In genomic region chr6:29395331-29395730, GRCh38 we compare ENCODE assay signal across 33 cellular contexts. TPM values are rescaled to one million over a fixed set of nuclear protein-coding genes. Genes with fewer than 3 reads are reported as not detected.
"Had no signal": no experiment of that assay in that cellular context is flagged by ENCODE, and none has a peak within 500 bp of the region (broad histone marks: within the 10 kb centered on the region; RNA-seq: fewer than 3 reads in every experiment).

OR12D2 (plus strand) TSS chr6:29395631; CDS start chr6:29396700, 1,069 bp downstream.

- H3K4me1 Mint-ChIP-seq: stimulated activated effector memory CD8-positive, alpha-beta T cell treated with anti-CD3 and anti-CD28 coated beads, Interleukin-12 subunit alpha, Interleukin-12 subunit beta, amount 100 ng/mL, for 72 hours; stimulated activated memory B cell treated with anti-CD40 and anti-IgM and Interleukin-4, amounts not matched to agents 10 μg/mL and 1 μg/mL and 100 μg/mL, for 72 hours; stimulated activated naive B cell treated with anti-CD40 and anti-IgM and Interleukin-4, amounts not matched to agents 10 μg/mL and 1 μg/mL and 100 μg/mL, for 72 hours; stimulated activated naive CD8-positive, alpha-beta T cell treated with anti-CD3 and anti-CD28 coated beads, Interleukin-15, amount 100 ng/mL, for 72 hours had no signal

- H3K36me3 Mint-ChIP-seq: stimulated activated effector memory CD8-positive, alpha-beta T cell treated with anti-CD3 and anti-CD28 coated beads, Interleukin-12 subunit alpha, Interleukin-12 subunit beta, amount 100 ng/mL, for 72 hours; stimulated activated memory B cell treated with anti-CD40 and anti-IgM and Interleukin-4, amounts not matched to agents 10 μg/mL and 1 μg/mL and 100 μg/mL, for 72 hours; stimulated activated naive B cell treated with anti-CD40 and anti-IgM and Interleukin-4, amounts not matched to agents 10 μg/mL and 1 μg/mL and 100 μg/mL, for 72 hours; type B pancreatic cell had no signal

- H3K27ac ChIP-seq: stomach, suprapubic skin, testis, thoracic aorta, thyroid gland, tibial artery, tibial nerve, transverse colon, upper lobe of left lung, upper lobe of right lung, uterus, vagina had no signal

- H3K27me3 ChIP-seq: suprapubic skin, testis, thyroid gland, tibial artery, tibial nerve, transverse colon, upper lobe of left lung, upper lobe of right lung, uterus, vagina had no signal

- H3K4me3 Mint-ChIP-seq: stimulated activated effector memory CD8-positive, alpha-beta T cell treated with anti-CD3 and anti-CD28 coated beads, Interleukin-12 subunit alpha, Interleukin-12 subunit beta, amount 100 ng/mL, for 72 hours; stimulated activated memory B cell treated with anti-CD40 and anti-IgM and Interleukin-4, amounts not matched to agents 10 μg/mL and 1 μg/mL and 100 μg/mL, for 72 hours; stimulated activated naive B cell treated with anti-CD40 and anti-IgM and Interleukin-4, amounts not matched to agents 10 μg/mL and 1 μg/mL and 100 μg/mL, for 72 hours; stimulated activated naive CD8-positive, alpha-beta T cell treated with anti-CD3 and anti-CD28 coated beads, Interleukin-15, amount 100 ng/mL, for 72 hours; stimulated activated naive CD8-positive, alpha-beta T cell treated with anti-CD3 and anti-CD28 coated beads, Interleukin-15, Interleukin-2, amounts not matched to agents 100 ng/mL and 50 ng/mL, for 24 hours; type B pancreatic cell had no signal

- H3K9me3 Mint-ChIP-seq: stimulated activated effector memory CD8-positive, alpha-beta T cell treated with anti-CD3 and anti-CD28 coated beads, Interleukin-12 subunit alpha, Interleukin-12 subunit beta, amount 100 ng/mL, for 72 hours; stimulated activated naive CD8-positive, alpha-beta T cell treated with anti-CD3 and anti-CD28 coated beads, Interleukin-15, amount 100 ng/mL, for 72 hours; stimulated activated naive CD8-positive, alpha-beta T cell treated with anti-CD3 and anti-CD28 coated beads, Interleukin-15, Interleukin-2, amounts not matched to agents 100 ng/mL and 50 ng/mL, for 24 hours; type B pancreatic cell had no signal

- H3K4me3 ChIP-seq: stomach, suprapubic skin, testis, thoracic aorta, thyroid gland, tibial artery, tibial nerve, transverse colon, upper lobe of left lung, upper lobe of right lung, uterus, vagina had no signal

- H3K36me3 ChIP-seq: stomach, suprapubic skin, thoracic aorta, thyroid gland, tibial artery, tibial nerve, transverse colon, upper lobe of left lung, upper lobe of right lung, uterus, vagina had no signal

- H3K27ac Mint-ChIP-seq: stimulated activated effector memory CD8-positive, alpha-beta T cell treated with anti-CD3 and anti-CD28 coated beads, Interleukin-12 subunit alpha, Interleukin-12 subunit beta, amount 100 ng/mL, for 72 hours; stimulated activated memory B cell treated with anti-CD40 and anti-IgM and Interleukin-4, amounts not matched to agents 10 μg/mL and 1 μg/mL and 100 μg/mL, for 72 hours; stimulated activated naive B cell treated with anti-CD40 and anti-IgM and Interleukin-4, amounts not matched to agents 10 μg/mL and 1 μg/mL and 100 μg/mL, for 72 hours; stimulated activated naive CD8-positive, alpha-beta T cell treated with anti-CD3 and anti-CD28 coated beads, Interleukin-15, amount 100 ng/mL, for 72 hours; stimulated activated naive CD8-positive, alpha-beta T cell treated with anti-CD3 and anti-CD28 coated beads, Interleukin-15, Interleukin-2, amounts not matched to agents 100 ng/mL and 50 ng/mL, for 24 hours; type B pancreatic cell had no signal

- DNase-seq: stimulated activated CD4-positive, alpha-beta T cell treated with anti-CD3 and anti-CD28 coated beads, Interleukin-2, amount 100 ng/mL, for 48 hours; stimulated activated CD4-positive, alpha-beta T cell treated with anti-CD3 and anti-CD28 coated beads, Interleukin-4, amount 100 ng/mL, for 1 hour; stimulated activated CD4-positive, alpha-beta T cell treated with anti-CD3 and anti-CD28 coated beads, Interleukin-4, amount 100 ng/mL, for 24 hours; stimulated activated CD4-positive, alpha-beta T cell treated with anti-CD3 and anti-CD28 coated beads, Interleukin-4, amount 100 ng/mL, for 4 hours; stimulated activated CD8-positive, alpha-beta memory T cell treated with anti-CD3 and anti-CD28 coated beads, Interleukin-4, amount 100 ng/mL, for 48 hours; stimulated activated naive B cell treated with anti-CD40 and anti-IgM and Interleukin-4, amounts not matched to agents 10 μg/mL and 1 μg/mL and 100 μg/mL, for 72 hours; stimulated activated naive CD4-positive, alpha-beta T cell; stimulated activated naive CD4-positive, alpha-beta T cell treated with Interleukin-2 at 50 U/mL for 16 hours; stimulated activated naive CD8-positive, alpha-beta T cell treated with anti-CD3 and anti-CD28 coated beads, Interleukin-15, amount 100 ng/mL, for 72 hours; stimulated activated naive CD8-positive, alpha-beta T cell treated with anti-CD3 and anti-CD28 coated beads, Interleukin-15, Interleukin-2, amounts not matched to agents 100 U/mL and 50 U/mL, for 24 hours; stomach; substantia nigra; testis; thyroid gland; tibial artery; transverse colon; trophoblast cell; upper lobe of left lung; upper lobe of right lung; uterus had no signal

- H3K4me1 ChIP-seq: stomach, suprapubic skin, testis, thyroid gland, tibial artery, tibial nerve, transverse colon, upper lobe of left lung, upper lobe of right lung, uterus, vagina had no signal

- ATAC-seq: stimulated activated effector memory CD8-positive, alpha-beta T cell treated with anti-CD3 and anti-CD28 coated beads, Interleukin-12 subunit alpha, Interleukin-12 subunit beta, amount 100 ng/mL, for 72 hours; stimulated activated memory B cell treated with anti-CD40 and anti-IgM and Interleukin-4, amounts not matched to agents 10 μg/mL and 1 μg/mL and 100 μg/mL, for 72 hours; stimulated activated naive B cell treated with anti-CD40 and anti-IgM and Interleukin-4, amounts not matched to agents 10 μg/mL and 1 μg/mL and 100 μg/mL, for 72 hours; stimulated activated naive CD8-positive, alpha-beta T cell treated with anti-CD3 and anti-CD28 coated beads, Interleukin-15, amount 100 ng/mL, for 72 hours; stimulated activated naive CD8-positive, alpha-beta T cell treated with anti-CD3 and anti-CD28 coated beads, Interleukin-15, Interleukin-2, amounts not matched to agents 100 U/mL and 50 U/mL, for 24 hours; upper lobe of right lung had no signal

- H3K9me3 ChIP-seq: stomach, suprapubic skin, testis, thoracic aorta, thyroid gland, tibial artery, tibial nerve, transverse colon, upper lobe of left lung, upper lobe of right lung, uterus, vagina had no signal

RNA-seq across cellular contexts. Expression of gene OR12D2, which starts in this region (rescaled TPM):
- total RNA-seq: stomach, subcutaneous adipose tissue, suprapubic skin, temporal lobe, thoracic aorta, thyroid gland, tibial nerve, transverse colon, upper lobe of left lung, upper lobe of right lung, ureter, urinary bladder, uterus, vagina had no signal
- polyA plus RNA-seq: stomach, thymus, urinary bladder had no signal
